ENCODE assay signal across 8 cellular contexts in genomic region chr4:127965062-127965802, GRCh38. TPM values are rescaled to one million over a fixed set of nuclear protein-coding genes. Genes with fewer than 3 reads are reported as not detected.
DNase-seq lines count a peak whose midpoint lies in the region; ATAC-seq, FAIRE-seq and TF ChIP-seq lines count a peak whose summit lies in the region.

Gene ABHD18 (plus strand): TSS chr4:127965406. CDS start chr4:127982956, 17,550 bp downstream.
Gene MFSD8 (minus strand): TSS chr4:127965173. CDS start chr4:127965133, 40 bp downstream.

- peak within 1 kb of the TSS; percentile 71; the same call in 1 of the 2 replicates for H2BK12ac ChIP-seq in H1 (ENCODE audit: low read depth, low read length)
- peak within 1 kb of the TSS; percentile 19 to 21 for H2BK12ac ChIP-seq in mesenchymal stem cell (ENCODE audit: low read length in 2 of 2)

- peak within 1 kb of the TSS; percentile 96 for H3K27ac Mint-ChIP-seq in activated CD8-positive, alpha-beta memory T cell treated with anti-CD3 and anti-CD28 coated beads, Interleukin-2, amount 10 ng/mL, durations not matched to agents 7 days and 5 days

- no peaks in the 10 kb centered on the region for H3K27me3 Mint-ChIP-seq in activated CD8-positive, alpha-beta memory T cell treated with anti-CD3 and anti-CD28 coated beads, Interleukin-2, amount 10 ng/mL, durations not matched to agents 7 days and 5 days

- no peaks in the 10 kb centered on the region; the same call in 1 of the 2 replicates for H3K79me1 ChIP-seq in H1 (ENCODE audit: low read depth, low read length)
- H3K79me1 ChIP-seq in mesenchymal stem cell (replicated peaks; ENCODE audit: low read length, poor library complexity, severe bottlenecking) = peaks cover 15% of the 10 kb centered on the region

- H4K91ac ChIP-seq in H1 (replicated peaks; ENCODE audit: insufficient read length, low read length) = peak within 1 kb of the TSS; percentile 44
- H4K91ac ChIP-seq in mesenchymal stem cell (ENCODE audit: low read length) = peak within 1 kb of the TSS; percentile 87

- peak within 1 kb of the TSS; percentile 82 for H3K4me3 ChIP-seq in HUES48 (ENCODE audit: low read depth, low read length)
- peak within 1 kb of the TSS; percentile 96 for H3K4me3 ChIP-seq in NT2/D1 (ENCODE audit: insufficient read length, low read depth)
- peak within 1 kb of the TSS; percentile 58 to 99 (median 88) for H3K4me3 ChIP-seq in H1 (ENCODE audit: extremely low read depth in 1 of 4, insufficient read depth in 2 of 4, low read depth in 3 of 4, low read length in 4 of 4)
- H3K4me3 ChIP-seq in mesenchymal stem cell (ENCODE audit: insufficient read depth in 1 of 2, low read depth in 1 of 2, low read length in 2 of 2) = peak within 1 kb of the TSS; percentile 70 to 98

- peak in 1 of 2 experiments; percentile 54; a peak in 1 of 3 replicates for TF ChIP-seq EP300 in H1 (IDR thresholded peaks at IDR 0.05; ENCODE audit: borderline replicate concordance in 1 of 2, low read depth in 2 of 2, low read length in 2 of 2)

- peak within 1 kb of the TSS; percentile 90 for H4K5ac ChIP-seq in H1 (ENCODE audit: insufficient read length, low read depth, low read length)

- peak within 1 kb of the TSS; percentile 61; the same call in 1 of the 2 replicates for H2BK15ac ChIP-seq in H1 (ENCODE audit: low read length)
- peak within 1 kb of the TSS; percentile 91 for H2BK15ac ChIP-seq in mesenchymal stem cell (ENCODE audit: low read depth, poor library complexity, severe bottlenecking)

- peaks cover 18% of the 10 kb centered on the region for H3K36me3 Mint-ChIP-seq in activated CD8-positive, alpha-beta memory T cell treated with anti-CD3 and anti-CD28 coated beads, Interleukin-2, amount 10 ng/mL, durations not matched to agents 7 days and 5 days

- H3K14ac ChIP-seq in H1 (ENCODE audit: insufficient read length) (no peak within 1 kb of the TSS), mesenchymal stem cell (ENCODE audit: low read length in 2 of 2) (peak within 1 kb of the TSS in 1 of 2 experiments; percentile 89)

- H2AFZ ChIP-seq in H1 (ENCODE audit: low read length) = peak within 1 kb of the TSS; percentile 93
- H2AFZ ChIP-seq in mesenchymal stem cell (ENCODE audit: low read depth, low read length) = peak within 1 kb of the TSS; percentile 87

- POLR2A ChIA-PET in H1 (lab: Charles Lee; ENCODE audit: partially characterized antibody) = interaction anchor here (0.6 to 4.7 kb wide), 26 partner anchors 9 to 626 kb away, joined by 3 to 33 read pairs (median 4); partner anchors contain the start of genes HSPA4L, LARP1B and PLK4

- ATAC-seq in GM21390 (IDR thresholded peaks at IDR 0.05; ENCODE audit: unreplicated experiment) = peak; percentile 96
- ATAC-seq in activated CD8-positive, alpha-beta memory T cell treated with anti-CD3 and anti-CD28 coated beads, Interleukin-2, amount 10 ng/mL, durations not matched to agents 7 days and 5 days = peak; percentile 96

- peak; percentile 34 to 53 for TF ChIP-seq RAD21 in H1 (IDR thresholded peaks at IDR 0.05 in 1 of 2, conservative IDR thresholded peaks at IDR 0.05 in 1 of 2; ENCODE audit: low read depth in 2 of 2, low read length in 2 of 2)

- H3K9me3 Mint-ChIP-seq in activated CD8-positive, alpha-beta memory T cell treated with anti-CD3 and anti-CD28 coated beads, Interleukin-2, amount 10 ng/mL, durations not matched to agents 7 days and 5 days (ENCODE audit: low read depth) = no peaks in the 10 kb centered on the region

- H3K4me2 ChIP-seq in H1 (ENCODE audit: insufficient read depth in 1 of 2, low read depth in 2 of 2, low read length in 2 of 2) = peak within 1 kb of the TSS; percentile 85 to 94
- H3K4me2 ChIP-seq in mesenchymal stem cell (ENCODE audit: low read length, poor library complexity, severe bottlenecking) = peak within 1 kb of the TSS; percentile 70

- TF ChIP-seq POLR2A in H1 (IDR thresholded peaks at IDR 0.05; ENCODE audit: control extremely low read depth in 1 of 2, low read depth in 2 of 2, low read length in 2 of 2) = peak in 1 of 2 experiments; percentile 69; a peak in 2 of 3 replicates

- peaks cover 0 to 4% of the 10 kb centered on the region in 2 experiments for H4K20me1 ChIP-seq in H1 (replicated peaks in 1 of 2; ENCODE audit: control insufficient read depth in 1 of 2, insufficient read depth in 2 of 2, low read length in 2 of 2)

- H3K27ac ChIP-seq in HUES48 (ENCODE audit: low read depth, low read length) (peak within 1 kb of the TSS; percentile 94), H1 (ENCODE audit: low read depth, low read length) (peak within 1 kb of the TSS; percentile 78), mesenchymal stem cell (ENCODE audit: low read length, poor library complexity, severe bottlenecking) (peak within 1 kb of the TSS; percentile 96)

- CTCF ChIA-PET in activated CD8-positive, alpha-beta memory T cell treated with anti-CD3 and anti-CD28 coated beads, Interleukin-2, amount 10 ng/mL, durations not matched to agents 7 days and 5 days (lab: Charles Lee) = interaction anchor here (0.8 to 1.7 kb wide), 10 partner anchors 9 to 847 kb away, joined by 3 to 10 read pairs (median 3); partner anchors contain the start of gene LARP1B
- CTCF ChIA-PET in H1 (lab: Charles Lee; ENCODE audit: partially characterized antibody) = interaction anchor here (0.6 to 2.0 kb wide), 9 partner anchors 14 to 105 kb away, joined by 3 to 8 read pairs (median 3); no protein-coding TSS in a partner anchor

- WGBS in H1 (ENCODE audit: extremely low coverage in 1 of 2, insufficient coverage in 1 of 2, insufficient read length in 1 of 2, insufficient replicate concordance in 2 of 2, low coverage in 1 of 2, low lambda C conversion rate in 2 of 2, missing lambda C conversion rate in 1 of 2), 2 experiments = 1% methylated on average over 63 of the region's 69 CpGs; no CpG with 5 or more reads in 1 of the 2 experiments
- under 1% methylated on average over 67 of the region's 69 CpGs for WGBS in mesenchymal stem cell

- H3K27me3 ChIP-seq in HUES48 (ENCODE audit: control insufficient read depth, insufficient read depth, low read length) = no peaks in the 10 kb centered on the region
- H3K27me3 ChIP-seq in NT2/D1 (ENCODE audit: insufficient read depth, insufficient read length) = no peaks in the 10 kb centered on the region
- H3K27me3 ChIP-seq in H1 (replicated peaks in 1 of 4; ENCODE audit: control insufficient read depth in 3 of 4, extremely low read depth in 1 of 4, insufficient read depth in 3 of 4, low read length in 3 of 4) = no peaks in the 10 kb centered on the region
- no peaks in the 10 kb centered on the region for H3K27me3 ChIP-seq in mesenchymal stem cell (ENCODE audit: control insufficient read depth in 1 of 2, insufficient read depth in 1 of 2, low read length in 2 of 2)

- H3K4me1 ChIP-seq in HUES48 (ENCODE audit: control insufficient read depth, insufficient read depth, low read length) (no peaks in the 10 kb centered on the region), NT2/D1 (ENCODE audit: insufficient read depth, insufficient read length) (no peaks in the 10 kb centered on the region), H1 (replicated peaks in 1 of 4; ENCODE audit: control insufficient read depth in 3 of 4, insufficient read depth in 4 of 4, low read length in 3 of 4) (peaks cover 0 to 3% (median 0%) of the 10 kb centered on the region in 4 experiments; a peak in 2 of 7 replicates), mesenchymal stem cell (ENCODE audit: control insufficient read depth, insufficient read depth, low read depth, low read length) (peaks cover 7% of the 10 kb centered on the region)

- 0 out of 2 replicates have a peak, but pooled peaks cover 2% of the 10 kb centered on the region for H3K23me2 ChIP-seq in H1 (ENCODE audit: low read depth, low read length)

- TF ChIP-seq CTCF in H1 (IDR thresholded peaks at IDR 0.05; ENCODE audit: control extremely low read depth in 1 of 3, insufficient read depth in 1 of 3, low read depth in 1 of 3, low read length in 3 of 3) = peak; percentile 43 to 60 (median 49)

- H3K9ac ChIP-seq in HUES48 (ENCODE audit: low read depth, low read length) (peak within 1 kb of the TSS; percentile 82), NT2/D1 (ENCODE audit: insufficient read length, low read depth) (peak within 1 kb of the TSS; percentile 97), H1 (replicated peaks in 1 of 4; ENCODE audit: extremely low read depth in 1 of 4, low read depth in 3 of 4, low read length in 3 of 4) (peak within 1 kb of the TSS; percentile 83 to 95 (median 91)), mesenchymal stem cell (ENCODE audit: low read length) (peak within 1 kb of the TSS; percentile 94)

- H2BK5ac ChIP-seq in H1 (ENCODE audit: low read depth, low read length) (peak within 1 kb of the TSS; percentile 96), mesenchymal stem cell (ENCODE audit: low read depth, low read length, poor library complexity, severe bottlenecking) (no peak within 1 kb of the TSS)

- H3K4ac ChIP-seq in H1 (replicated peaks; ENCODE audit: insufficient read length, low read depth, low read length) (no peak within 1 kb of the TSS), mesenchymal stem cell (ENCODE audit: low read depth in 1 of 2, low read length in 2 of 2) (peak within 1 kb of the TSS; percentile 61 to 95)

- DNase-seq in D341Med (ENCODE audit: low spot score) = peak; percentile 95
- DNase-seq in NT2/D1 (ENCODE audit: low read depth, low spot score) = peak; percentile 96
- DNase-seq in activated CD8-positive, alpha-beta memory T cell treated with anti-CD3 and anti-CD28 coated beads, Interleukin-2, amount 10 ng/mL, durations not matched to agents 7 days and 5 days = peak; percentile 100
- peak; percentile 98 to 99 for DNase-seq in H1 (ENCODE audit: low read depth in 1 of 2, low spot score in 2 of 2)
- peak; percentile 98 for DNase-seq in mesenchymal stem cell
- peak; percentile 97 for DNase-seq in stimulated activated CD8-positive, alpha-beta memory T cell treated with anti-CD3 and anti-CD28 coated beads, Interleukin-12 subunit alpha, Interleukin-12 subunit beta, amount 100 ng/mL, for 4 hours (ENCODE audit: low read depth)

- H3K9me3 ChIP-seq in HUES48 (ENCODE audit: control insufficient read depth, insufficient read depth, low read length) = no peaks in the 10 kb centered on the region
- no peaks in the 10 kb centered on the region for H3K9me3 ChIP-seq in NT2/D1 (ENCODE audit: insufficient read depth, low read length)
- H3K9me3 ChIP-seq in H1 (ENCODE audit: insufficient read depth in 2 of 2, low read depth in 1 of 2, low read length in 1 of 2) = no peaks in the 10 kb centered on the region
- H3K9me3 ChIP-seq in mesenchymal stem cell (ENCODE audit: control insufficient read depth, low read length) = no peaks in the 10 kb centered on the region

- H3K4me3 Mint-ChIP-seq in activated CD8-positive, alpha-beta memory T cell treated with anti-CD3 and anti-CD28 coated beads, Interleukin-2, amount 10 ng/mL, durations not matched to agents 7 days and 5 days = peak within 1 kb of the TSS; percentile 93

- peak; percentile 81 for FAIRE-seq in H1 (lab: Jason Lieb, UNC)

- H3K23ac ChIP-seq in H1 (ENCODE audit: insufficient read length) (no peak within 1 kb of the TSS), mesenchymal stem cell (ENCODE audit: low read length in 2 of 2) (peak within 1 kb of the TSS in 1 of 2 experiments; percentile 34)

- H3K18ac ChIP-seq in H1 (ENCODE audit: extremely low read depth, low read length) = peak within 1 kb of the TSS; percentile 88
- peak within 1 kb of the TSS; percentile 76 to 84 for H3K18ac ChIP-seq in mesenchymal stem cell (ENCODE audit: low read depth in 1 of 2, low read length in 2 of 2)

- H3K36me3 ChIP-seq in HUES48 (ENCODE audit: control insufficient read depth, insufficient read depth, low read length) (peaks cover 13% of the 10 kb centered on the region), NT2/D1 (ENCODE audit: insufficient read depth, insufficient read length, low read length) (peaks cover 10% of the 10 kb centered on the region), H1 (ENCODE audit: control insufficient read depth in 2 of 4, insufficient read depth in 4 of 4, low read length in 3 of 4) (no peaks in the 10 kb centered on the region), mesenchymal stem cell (ENCODE audit: control insufficient read depth in 1 of 2, insufficient read depth in 2 of 2, low read depth in 1 of 2, low read length in 2 of 2) (peaks cover 0 to 7% of the 10 kb centered on the region in 2 experiments)

- no peak within 1 kb of the TSS for H2BK120ac ChIP-seq in H1 (replicated peaks; ENCODE audit: low read depth, low read length)
- peak within 1 kb of the TSS; percentile 54 for H2BK120ac ChIP-seq in mesenchymal stem cell (ENCODE audit: low read depth, low read length)

- H3K4me1 Mint-ChIP-seq in activated CD8-positive, alpha-beta memory T cell treated with anti-CD3 and anti-CD28 coated beads, Interleukin-2, amount 10 ng/mL, durations not matched to agents 7 days and 5 days = peaks cover 42% of the 10 kb centered on the region

- peaks cover 0 to 57% of the 10 kb centered on the region in 2 experiments; a peak in 3 of 4 replicates for H3K79me2 ChIP-seq in H1 (ENCODE audit: control insufficient read depth in 1 of 2, insufficient read depth in 2 of 2, low read length in 2 of 2)

- H3K56ac ChIP-seq in H1 (replicated peaks; ENCODE audit: insufficient read length, low read depth, low read length) = peak within 1 kb of the TSS; percentile 88

- H2BK20ac ChIP-seq in H1 (ENCODE audit: low read length) = no peak within 1 kb of the TSS

- H4K8ac ChIP-seq in H1 (ENCODE audit: extremely low read depth, insufficient read depth, low read length) = peak within 1 kb of the TSS; percentile 98
- H4K8ac ChIP-seq in mesenchymal stem cell (ENCODE audit: low read length) = peak within 1 kb of the TSS; percentile 98

- H2AK5ac ChIP-seq in H1 (ENCODE audit: low read depth, low read length) (no peak within 1 kb of the TSS), mesenchymal stem cell (ENCODE audit: low read length, severe bottlenecking) (no peak within 1 kb of the TSS)

RNA-seq across cellular contexts. Expression of gene ABHD18, which starts in this region (rescaled TPM):
- total RNA-seq in activated CD8-positive, alpha-beta memory T cell treated with anti-CD3 and anti-CD28 coated beads, Interleukin-2, amount 10 ng/mL, durations not matched to agents 7 days and 5 days = 10 to 100 TPM; 21.0 to 23.7 TPM
- 15.9 and 17.0 TPM in 2 replicates for total RNA-seq in H1 (2021; fragmentation: NEBNext Ultra II Directional; extraction: Animal tissue kit (Norgen Biotek cat#: 25700))
- 2.7 and 2.9 TPM in 2 replicates for polyA plus RNA-seq in H1 (2011; rRNA removed)
- polyA plus RNA-seq in H1 (2011; cell fraction: cytosol; rRNA removed) = 3.7 TPM
- polyA plus RNA-seq in H1 (2011; cell fraction: nucleus; rRNA removed) = 3.2 TPM
- polyA plus RNA-seq in H1 (2012, experiment 1 of 2) = 4.3 to 11.1 TPM (median 6.5 TPM) in 4 replicates
- polyA plus RNA-seq in H1 (2012, experiment 2 of 2) = 1.4 TPM
- 10.5 TPM for polyA plus RNA-seq in H1 (2013, experiment 1 of 2)
- polyA plus RNA-seq in H1 (2013, experiment 2 of 2) = 9.6 TPM
- 7.1 and 12.2 TPM in 2 replicates for polyA minus RNA-seq in H1 (2011; rRNA and poly(A)+ RNA removed)
- 6.8 TPM for polyA minus RNA-seq in H1 (2011; cell fraction: cytosol; rRNA and poly(A)+ RNA removed)
- 10.1 TPM for polyA minus RNA-seq in H1 (2011; cell fraction: nucleus; rRNA and poly(A)+ RNA removed)
- 4.4 TPM for polyA plus RNA-seq in mesenchymal stem cell (2013, experiment 1 of 2)
- 4.4 TPM for polyA plus RNA-seq in mesenchymal stem cell (2013, experiment 2 of 2)

RNA-seq across cellular contexts. Expression of gene MFSD8, which starts in this region (rescaled TPM):
- total RNA-seq in activated CD8-positive, alpha-beta memory T cell treated with anti-CD3 and anti-CD28 coated beads, Interleukin-2, amount 10 ng/mL, durations not matched to agents 7 days and 5 days = 10 to 100 TPM; 19.9 to 24.6 TPM
- total RNA-seq in H1 (2021; fragmentation: NEBNext Ultra II Directional; extraction: Animal tissue kit (Norgen Biotek cat#: 25700)) = 15.8 and 24.3 TPM in 2 replicates
- 7.1 and 9.2 TPM in 2 replicates for polyA plus RNA-seq in H1 (2011; rRNA removed)
- polyA plus RNA-seq in H1 (2011; cell fraction: cytosol; rRNA removed) = 9.5 TPM
- 10.5 TPM for polyA plus RNA-seq in H1 (2011; cell fraction: nucleus; rRNA removed)
- polyA plus RNA-seq in H1 (2012, experiment 1 of 2) = 6.1 to 12.2 TPM (median 8.7 TPM) in 4 replicates
- polyA plus RNA-seq in H1 (2012, experiment 2 of 2) = 2.7 TPM
- polyA plus RNA-seq in H1 (2013, experiment 1 of 2) = 18.1 TPM
- polyA plus RNA-seq in H1 (2013, experiment 2 of 2) = 14.0 TPM
- 19.8 and 27.6 TPM in 2 replicates for polyA minus RNA-seq in H1 (2011; rRNA and poly(A)+ RNA removed)
- polyA minus RNA-seq in H1 (2011; cell fraction: cytosol; rRNA and poly(A)+ RNA removed) = 16.7 TPM
- 35.6 TPM for polyA minus RNA-seq in H1 (2011; cell fraction: nucleus; rRNA and poly(A)+ RNA removed)
- polyA plus RNA-seq in mesenchymal stem cell (2013, experiment 1 of 2) = 12.9 TPM
- polyA plus RNA-seq in mesenchymal stem cell (2013, experiment 2 of 2) = 15.0 TPM

Comparison
In these comparisons a context has a peak if more than half of its experiments do, and no peak if none do; other contexts are left out.
1. Peak in every context shown above with its lines: DNase-seq, ATAC-seq, H3K4me3 ChIP-seq and H3K27ac ChIP-seq.